Comparison of ENCODE assay signal across 20 cellular contexts in the genomic region with DNA sequence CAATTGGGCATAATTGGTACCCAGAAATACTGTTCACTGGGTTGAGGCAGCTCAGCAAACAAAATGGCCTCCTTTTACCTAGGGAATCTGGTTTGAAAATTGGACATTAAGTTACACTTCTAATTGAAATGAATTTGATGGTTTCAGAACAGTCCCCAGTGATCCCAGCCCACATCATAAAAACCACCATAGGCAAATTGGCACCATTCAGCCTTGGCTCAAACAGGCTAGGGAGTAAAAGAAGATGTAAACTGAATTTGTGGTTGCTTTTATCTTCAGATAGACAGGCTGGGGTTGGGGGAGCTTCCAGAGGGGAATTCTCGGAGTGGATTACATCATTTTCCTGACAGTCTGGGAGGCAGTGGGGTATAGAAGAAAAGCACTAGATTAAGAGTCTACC.
"Had no signal": no experiment of that assay in that cellular context is flagged by ENCODE, and none has a peak within 500 bp of the region (broad histone marks: within the 10 kb centered on the region; RNA-seq: fewer than 3 reads in every experiment).

No MANE protein-coding gene starts in this region.

- H3K27me3 ChIP-seq: foreskin keratinocyte, right atrium auricular region, sigmoid colon, transverse colon had no signal

- H3K9me3 ChIP-seq: right atrium auricular region, sigmoid colon, thoracic aorta, transverse colon had no signal

- H3K4me3 ChIP-seq: coronary artery, right atrium auricular region, sigmoid colon, skin epidermis, stomach, thoracic aorta, transverse colon had no signal

- H3K36me3 ChIP-seq: right atrium auricular region, sigmoid colon, stomach, thoracic aorta, transverse colon had no signal

- H3K4me1 ChIP-seq: foreskin keratinocyte, right atrium auricular region, sigmoid colon, stomach, transverse colon had no signal

- DNase-seq: effector CD4-positive, alpha-beta T cell; endodermal cell; erythroblast; foreskin keratinocyte; head of caudate nucleus; hypothalamus; kidney glomerular epithelial cell; naive thymus-derived CD4-positive, alpha-beta T cell; posterior cingulate gyrus; sigmoid colon; stimulated activated CD4-positive, alpha-beta T cell treated with anti-CD3 and anti-CD28 coated beads, Interleukin-2, amount 100 ng/mL, for 24 hours; stimulated activated CD4-positive, alpha-beta T cell treated with anti-CD3 and anti-CD28 coated beads, Interleukin-4, amount 100 ng/mL, for 4 hours; stimulated activated naive CD4-positive, alpha-beta T cell; stomach; substantia nigra; transverse colon had no signal

- ATAC-seq: foreskin keratinocyte; naive thymus-derived CD4-positive, alpha-beta T cell had no signal

- H3K27ac ChIP-seq: coronary artery, foreskin keratinocyte, right atrium auricular region, sigmoid colon, skin epidermis, stomach, thoracic aorta, transverse colon had no signal
